ENCODE assay signal across 34 cellular contexts in genomic region chr1:2537785-2538115, GRCh38. TPM values are rescaled to one million over a fixed set of nuclear protein-coding genes. Genes with fewer than 3 reads are reported as not detected.
"Had no signal": no experiment of that assay in that cellular context is flagged by ENCODE, and none has a peak within 500 bp of the region (broad histone marks: within the 10 kb centered on the region; RNA-seq: fewer than 3 reads in every experiment).

No MANE protein-coding gene starts in this region.

- H3K27ac ChIP-seq: adrenal gland, body of pancreas, esophagus muscularis mucosa, foreskin keratinocyte, gastrocnemius medialis, heart left ventricle had no signal

- H3K4me3 ChIP-seq: adrenal gland, body of pancreas, esophagus muscularis mucosa, gastrocnemius medialis, heart left ventricle had no signal

- DNase-seq: activated CD4-positive, alpha-beta memory T cell treated with anti-CD3 and anti-CD28 coated beads for 36 hours; activated CD4-positive, alpha-beta T cell treated with anti-CD3 and anti-CD28 coated beads for 36 hours; activated CD4-positive, alpha-beta T cell treated with anti-CD3 and anti-CD28 coated beads, Interleukin-2, amount 10 ng/mL, durations not matched to agents 24 days and 14 days; activated CD4-positive, CD25-positive, alpha-beta regulatory T cell; activated CD4-positive, CD25-positive, alpha-beta regulatory T cell treated with anti-CD3 and anti-CD28 coated beads, Interleukin-2, amount 50 U/mL, for 72 hours; activated CD8-positive, alpha-beta memory T cell treated with anti-CD3 and anti-CD28 coated beads, Interleukin-2, amount 10 ng/mL, durations not matched to agents 7 days and 5 days; activated CD8-positive, alpha-beta memory T cell treated with anti-CD3 and anti-CD28 coated beads, Interleukin-2, amount 50 U/mL, for 4 hours; activated CD8-positive, alpha-beta T cell treated with anti-CD3 and anti-CD28 coated beads, Interleukin-2, amount 10 ng/mL, durations not matched to agents 7 days and 5 days; activated effector memory CD4-positive, alpha-beta T cell treated with anti-CD3 and anti-CD28 coated beads, Interleukin-2, amount 50 U/mL, for 16 hours; activated naive CD4-positive, alpha-beta T cell treated with anti-CD3 and anti-CD28 coated beads for 36 hours; activated naive CD8-positive, alpha-beta T cell treated with anti-CD3 and anti-CD28 coated beads for 36 hours; activated naive CD8-positive, alpha-beta T cell treated with anti-CD3 and anti-CD28 coated beads, Interleukin-2, amount 50 U/mL, for 24 hours; activated T-cell treated with anti-CD3 and anti-CD28 coated beads, Interleukin-2, amount 50 U/mL, for 1 hour; activated T-cell treated with anti-CD3 and anti-CD28 coated beads, Interleukin-2, amount 50 U/mL, for 48 hours; adrenal gland; amygdala; aorta; body of pancreas; caudate nucleus; cortex of kidney; dermis blood vessel endothelial cell; effector CD4-positive, alpha-beta T cell; effector memory CD8-positive, alpha-beta T cell; erythroblast; foreskin keratinocyte; gastrocnemius medialis; glutamatergic neuron; heart left ventricle; hypothalamus had no signal

- H3K9me3 ChIP-seq: adrenal gland, body of pancreas, esophagus muscularis mucosa, gastrocnemius medialis, heart left ventricle had no signal

- FAIRE-seq: colon had no signal

- H3K4me1 ChIP-seq: adrenal gland, body of pancreas had no signal

- H3K36me3 ChIP-seq: adrenal gland, esophagus muscularis mucosa, gastrocnemius medialis, heart left ventricle had no signal

RNA-seq across cellular contexts. Expression of gene HES5, which starts 7.7 kb away (rescaled TPM):
- total RNA-seq: activated CD4-positive, alpha-beta T cell treated with anti-CD3 and anti-CD28 coated beads, Interleukin-2, amount 10 ng/mL, durations not matched to agents 24 days and 14 days; activated CD8-positive, alpha-beta memory T cell treated with anti-CD3 and anti-CD28 coated beads, Interleukin-2, amount 10 ng/mL, durations not matched to agents 7 days and 5 days; activated CD8-positive, alpha-beta T cell treated with anti-CD3 and anti-CD28 coated beads, Interleukin-2, amount 10 ng/mL, durations not matched to agents 7 days and 5 days; activated naive CD4-positive, alpha-beta T cell treated with anti-CD3 and anti-CD28 coated beads for 36 hours; activated T-helper 1 cell treated with anti-CD3 and anti-CD28 coated beads, Interleukin-12 subunit alpha, Interleukin-12 subunit beta, Interleukin-2, Interleukin-4 antibody, amounts not matched to agents 30 ng/mL and 10 ng/mL and 1 ng/mL, durations not matched to agents 14 hours and 24 hours and 36 hours; activated T-helper 2 cell treated with anti-CD3 and anti-CD28 coated beads, Interferon-gamma antibody, Interleukin-2, Interleukin-4, amounts not matched to agents 10 μg/mL and 5 μg/mL and 100 μg/mL, durations not matched to agents 14 hours and 24 hours and 36 hours; adrenal gland; body of pancreas; chondrocyte had no signal
- polyA plus RNA-seq: adrenal gland, aorta had no signal
